Comparison of ENCODE assay signal across 1 cellular context in genomic region chr11:2466869-2467694, GRCh38.
TF ChIP-seq lines count a peak whose summit lies in the region.

No MANE protein-coding gene starts in this region.

TF ChIP-seq in GM23338, 12 proteins besides CTCF, POLR2A, EP300 and RAD21:
- TF ChIP-seq ZNF462 (CRISPR knock-in tag; IDR thresholded peaks at IDR 0.05) (no peak), JUNB (IDR thresholded peaks at IDR 0.05; ENCODE audit: unreplicated experiment) (no peak), EZH2 (IDR thresholded peaks at IDR 0.05; ENCODE audit: low read depth, unreplicated experiment) (no peak), CREB1 (CRISPR knock-in tag; IDR thresholded peaks at IDR 0.05; ENCODE audit: low read depth) (no peak), EZH2phosphoT487 (IDR thresholded peaks at IDR 0.05; ENCODE audit: unreplicated experiment) (no peak), REST (IDR thresholded peaks at IDR 0.05; ENCODE audit: unreplicated experiment) (no peak), POLR2AphosphoS5 (IDR thresholded peaks at IDR 0.05; ENCODE audit: low read depth) (no peak), STAT1 (IDR thresholded peaks at IDR 0.05; ENCODE audit: unreplicated experiment) (no peak)
